Comparison of ENCODE assay signal across 8 cellular contexts in genomic region chr1:121097867-121098215, GRCh38.
DNase-seq lines count a peak whose midpoint lies in the region; ATAC-seq, FAIRE-seq and TF ChIP-seq lines count a peak whose summit lies in the region.
"Not testable (repeated sequence)": the region's sequence is repeated elsewhere in the genome, so short reads cannot be mapped to it uniquely, and the experiment has no call there.

No MANE protein-coding gene starts in this region.

- BruUV-seq in HepG2 (replicated peaks; lab: Mats Ljungman, UMichigan), result not testable (repeated sequence)

- not testable (repeated sequence) for H3K4me1 ChIP-seq in A549; NT2/D1 (ENCODE audit: insufficient read depth, insufficient read length); adrenal gland (replicated peaks in 1 of 2); esophagus muscularis mucosa; HepG2 (ENCODE audit: insufficient read depth, low read length)

- peak overlapping the region; percentile 59 for H3K4me2 ChIP-seq in A549
- not testable (repeated sequence) for H3K4me2 ChIP-seq in HepG2 (ENCODE audit: low read depth, low read length)

- DNase-seq in A549 (ENCODE audit: low read depth in 1 of 2, low spot score in 1 of 2), result peak in 1 of 2 experiments; percentile 0
- not testable (repeated sequence) for DNase-seq in NT2/D1 (ENCODE audit: low read depth, low spot score); esophagus muscularis mucosa (ENCODE audit: extremely low spot score); HepG2 (ENCODE audit: low spot score)
- peak in 3 of 7 donors; percentile 14 to 27 (median 26) for DNase-seq in adrenal gland
- peak; percentile 55 for DNase-seq in sciatic nerve (ENCODE audit: low spot score)

- not testable (repeated sequence) for H3K79me2 ChIP-seq in HepG2 (ENCODE audit: insufficient read depth, low read length)

- TF ChIP-seq RAD21 in A549 (conservative IDR thresholded peaks at IDR 0.05 in 1 of 2, IDR thresholded peaks at IDR 0.05 in 1 of 2); HepG2 (CRISPR knock-in tag; IDR thresholded peaks at IDR 0.05): not testable (repeated sequence)

- POLR2A ChIA-PET in A549 (lab: Yijun Ruan, JAX); HepG2 (lab: Yijun Ruan, JAX): not testable (repeated sequence)

- TF ChIP-seq EP300 in A549 (IDR thresholded peaks at IDR 0.05); esophagus muscularis mucosa (IDR thresholded peaks at IDR 0.05); HepG2 (IDR thresholded peaks at IDR 0.05; ENCODE audit: low read depth in 2 of 2, low read length in 2 of 2); HepG2 (CRISPR knock-in tag; IDR thresholded peaks at IDR 0.05; ENCODE audit: borderline replicate concordance): not testable (repeated sequence)

- H4K20me1 ChIP-seq in HepG2 (ENCODE audit: insufficient read depth, low read length), result not testable (repeated sequence)

- H2AFZ ChIP-seq in HepG2 (ENCODE audit: low read length), result not testable (repeated sequence)

- H3K9ac ChIP-seq in NT2/D1 (ENCODE audit: insufficient read length, low read depth); HepG2 (ENCODE audit: insufficient read depth, low read depth, low read length): not testable (repeated sequence)

- CTCF ChIA-PET in A549 (lab: Yijun Ruan, JAX); HepG2 (lab: Yijun Ruan, JAX; ENCODE audit: low intra/inter-chr PET ratio, low total read pairs): not testable (repeated sequence)

- H3K4me3 ChIP-seq in A549, result peak overlapping the region; percentile 39; the same call in 2 of the 3 replicates
- peak overlapping the region; percentile 34 for H3K4me3 ChIP-seq in NT2/D1 (ENCODE audit: insufficient read length, low read depth)
- H3K4me3 ChIP-seq in adrenal gland, result peak overlapping the region in 2 of 4 donors; percentile 19 to 45
- H3K4me3 ChIP-seq in esophagus muscularis mucosa, result peak overlapping the region; percentile 47 to 60 (median 52)
- peak overlapping the region in 1 of 3 experiments; percentile 33; a peak in 2 of 6 replicates for H3K4me3 ChIP-seq in HepG2 (replicated peaks in 1 of 3; ENCODE audit: insufficient read depth in 1 of 3, low read depth in 2 of 3, low read length in 3 of 3)

- in situ Hi-C loops in HepG2 (cut with HindIII; ENCODE audit: extremely low pct_ligation_motif_present, low pct_unique_long_range_greater_than_20kb), result not testable (repeated sequence)

- not testable (repeated sequence) for FAIRE-seq in A549 (lab: Jason Lieb, UNC); HepG2 (lab: Jason Lieb, UNC)

- intact Hi-C loops in adrenal gland (cut with DNase I); esophagus muscularis mucosa (cut with DNase I); HepG2 (cut with micrococcal nuclease; ENCODE audit: unreplicated experiment); sciatic nerve (cut with DNase I): not testable (repeated sequence)

- H3K27me3 ChIP-seq in NT2/D1 (ENCODE audit: insufficient read depth, insufficient read length); adrenal gland; esophagus muscularis mucosa; HepG2 (ENCODE audit: control insufficient read depth in 1 of 2, insufficient read depth in 2 of 2, low read length in 2 of 2): not testable (repeated sequence)

- H3K9me3 ChIP-seq in A549; NT2/D1 (ENCODE audit: insufficient read depth, low read length); adrenal gland (replicated peaks in 1 of 3); esophagus muscularis mucosa; HepG2 (ENCODE audit: low read length): not testable (repeated sequence)

- ATAC-seq in A549 (peak; percentile 70 to 74), GM18873 (IDR thresholded peaks at IDR 0.05; ENCODE audit: low FRiP score, unreplicated experiment) (peak; percentile 9), HG03108 (IDR thresholded peaks at IDR 0.05; ENCODE audit: unreplicated experiment) (peak; percentile 4), HepG2 (peak; percentile 68)
- not testable (repeated sequence) for ATAC-seq in sciatic nerve

- TF ChIP-seq POLR2A in A549 (IDR thresholded peaks at IDR 0.05; ENCODE audit: low read length); adrenal gland (IDR thresholded peaks at IDR 0.05); esophagus muscularis mucosa (IDR thresholded peaks at IDR 0.05; ENCODE audit: low read depth); HepG2 (IDR thresholded peaks at IDR 0.05; ENCODE audit: insufficient read depth in 1 of 2, low read depth in 2 of 2, low read length in 2 of 2): not testable (repeated sequence)

- not testable (repeated sequence) for H3K27ac ChIP-seq in A549; HepG2 (ENCODE audit: extremely low read length, insufficient read depth, low read length)
- peak overlapping the region in 3 of 5 donors; percentile 26 to 73 (median 67) for H3K27ac ChIP-seq in adrenal gland
- H3K27ac ChIP-seq in esophagus muscularis mucosa (replicated peaks in 1 of 4), result peak overlapping the region in 2 of 4 donors; percentile 48 to 79

- TF ChIP-seq CTCF in A549 (IDR thresholded peaks at IDR 0.05); esophagus muscularis mucosa (IDR thresholded peaks at IDR 0.05); HepG2 (CRISPR knock-in tag; IDR thresholded peaks at IDR 0.05): not testable (repeated sequence)
- TF ChIP-seq CTCF in adrenal gland (IDR thresholded peaks at IDR 0.05), result peak in 1 of 6 experiments; percentile 6

- no CpG with 5 or more reads among the region's 21 CpGs for WGBS in A549 (ENCODE audit: missing lambda C conversion rate)
- WGBS in adrenal gland, 4 donors, result 6 to 13% methylated on average over 10 to 13 of the region's 21 CpGs; no CpG with 5 or more reads in 2 of the 4 donors
- no CpG with 5 or more reads among the region's 21 CpGs for WGBS in esophagus muscularis mucosa
- WGBS in HepG2 (ENCODE audit: low lambda C conversion rate), result no CpG with 5 or more reads among the region's 21 CpGs

- H3K36me3 ChIP-seq in NT2/D1 (ENCODE audit: insufficient read depth, insufficient read length, low read length); adrenal gland (replicated peaks in 1 of 2); esophagus muscularis mucosa; HepG2 (replicated peaks in 1 of 2; ENCODE audit: control insufficient read depth in 1 of 2, insufficient read depth in 2 of 2, low read length in 2 of 2): not testable (repeated sequence)
